8 cellular contexts compared by ENCODE assay signal in the genomic region with DNA sequence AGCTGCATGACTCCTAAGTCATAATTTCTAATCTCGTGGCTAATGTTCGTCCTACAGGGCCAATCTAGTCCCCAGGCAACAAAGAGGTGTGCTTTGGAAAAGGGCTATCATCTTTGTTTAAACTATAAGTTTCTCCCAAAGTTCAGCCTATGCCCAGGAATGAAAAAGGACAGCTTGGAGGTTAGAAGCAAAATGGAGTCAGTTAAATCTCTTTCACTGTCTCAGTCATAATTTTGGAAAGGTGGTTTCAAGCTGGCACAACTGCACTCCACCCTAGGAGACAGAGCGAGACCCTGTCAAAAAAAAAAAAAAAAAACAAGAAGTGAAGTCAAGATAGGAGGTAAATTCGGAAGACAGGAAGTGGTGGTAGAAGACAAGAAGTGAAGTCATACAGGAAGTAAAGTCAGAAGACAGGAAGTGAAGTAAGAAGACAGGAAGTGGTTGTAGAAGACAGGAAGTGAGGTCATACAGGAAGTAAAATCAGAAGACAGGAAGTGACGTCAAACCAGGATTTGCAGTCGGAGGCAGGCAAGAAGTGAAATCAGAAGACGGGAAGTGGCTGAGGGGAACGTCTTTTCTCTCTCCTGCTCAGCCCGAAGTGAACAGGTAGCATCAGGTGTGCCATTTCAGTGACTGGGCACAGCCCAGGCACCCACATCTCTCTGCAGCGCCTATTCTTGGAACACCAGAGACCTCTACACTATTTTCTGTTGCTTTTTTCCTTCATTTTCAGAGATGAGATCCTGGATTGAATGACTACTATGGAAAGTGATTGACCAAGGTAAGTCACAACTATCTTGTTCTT. TPM values are rescaled to one million over a fixed set of nuclear protein-coding genes. Genes with fewer than 3 reads are reported as not detected.
DNase-seq lines count a peak whose midpoint lies in the region; ATAC-seq and TF ChIP-seq lines count a peak whose summit lies in the region.

No MANE protein-coding gene starts in this region.

- no peak for TF ChIP-seq RAD21 in SK-N-SH (IDR thresholded peaks at IDR 0.05; ENCODE audit: low read length)

- DNase-seq in KBM-7 (peak; percentile 99), SK-N-SH (peak; percentile 46), NCI-H1436 treated with DMSO at 0.1 percent for 48 hours (lab: John Stamatoyannopoulos, UW) (no peak)
- DNase-seq in stimulated activated CD4-positive, alpha-beta T cell treated with anti-CD3 and anti-CD28 coated beads, Interleukin-2, amount 100 ng/mL, for 24 hours = peak; percentile 28 to 33

- H4K20me1 ChIP-seq in SK-N-SH (ENCODE audit: insufficient read depth) = no peaks in the 10 kb centered on the region

- H3K4me1 Mint-ChIP-seq in activated naive CD8-positive, alpha-beta T cell (ENCODE audit: low read depth) = peaks cover 30% of the 10 kb centered on the region

- CTCF ChIA-PET in SK-N-SH (lab: Yijun Ruan, JAX) = no interaction called here

- H3K4me3 ChIP-seq in SK-N-SH (ENCODE audit: low read depth in 2 of 2, low read length in 1 of 2) = peak overlapping the region; percentile 55 to 79
- H3K4me3 ChIP-seq in iPS-20b (ENCODE audit: low read length) = peak overlapping the region; percentile 53

- peaks cover 28% of the 10 kb centered on the region for H3K9me3 Mint-ChIP-seq in activated naive CD8-positive, alpha-beta T cell (ENCODE audit: low read depth)

- H3K9me2 ChIP-seq in SK-N-SH = no peaks in the 10 kb centered on the region

- H3K4me1 ChIP-seq in SK-N-SH (ENCODE audit: control insufficient read depth in 1 of 2, insufficient read depth in 2 of 2, low read depth in 1 of 2, low read length in 1 of 2) (no peaks in the 10 kb centered on the region), iPS-20b (ENCODE audit: insufficient read depth, low read length) (no peaks in the 10 kb centered on the region; the same call in 1 of the 2 replicates)

- H3K36me3 ChIP-seq in SK-N-SH (replicated peaks in 1 of 2; ENCODE audit: control insufficient read depth in 1 of 2, insufficient read depth in 2 of 2, low read length in 1 of 2) (no peaks in the 10 kb centered on the region), iPS-20b (ENCODE audit: insufficient read depth, low read depth, low read length) (no peaks in the 10 kb centered on the region)

- 9% methylated on average over 10 of the region's 10 CpGs for WGBS in SK-N-SH (ENCODE audit: low lambda C conversion rate)

- H3K36me3 Mint-ChIP-seq in activated naive CD8-positive, alpha-beta T cell = peaks cover 43% of the 10 kb centered on the region

- H3K9me3 ChIP-seq in SK-N-SH = 0 out of 2 replicates have a peak, but pooled peaks cover 7% of the 10 kb centered on the region
- peaks cover 11% of the 10 kb centered on the region for H3K9me3 ChIP-seq in iPS-20b (ENCODE audit: insufficient read depth, low read depth, low read length)

- POLR2A ChIA-PET in SK-N-SH (lab: Yijun Ruan, JAX) = no interaction called here

- H3K27me3 ChIP-seq in SK-N-SH (ENCODE audit: insufficient read depth) = peaks cover 40% of the 10 kb centered on the region
- peaks cover 12% of the 10 kb centered on the region for H3K27me3 ChIP-seq in iPS-20b (ENCODE audit: insufficient read depth, low read length)

- in situ Hi-C loops in KBM-7 (cut with MboI; ENCODE audit: low pct_unique_long_range_greater_than_20kb, low sequenced_read_pairs) = no loop called here

- H3K4me2 ChIP-seq in SK-N-SH = peak overlapping the region; percentile 71; the same call in 1 of the 2 replicates

- H3K79me2 ChIP-seq in SK-N-SH (ENCODE audit: insufficient read depth) = peaks cover 16% of the 10 kb centered on the region; the same call in 1 of the 2 replicates

- H3K9ac ChIP-seq in SK-N-SH = peak overlapping the region; percentile 39; the same call in 1 of the 2 replicates
- no peak overlapping the region for H3K9ac ChIP-seq in iPS-20b (ENCODE audit: low read depth, low read length)

- H3K4me3 Mint-ChIP-seq in activated naive CD8-positive, alpha-beta T cell = peak overlapping the region; percentile 76

- TF ChIP-seq CTCF in SK-N-SH (IDR thresholded peaks at IDR 0.05) = no peak

- H3K27ac ChIP-seq in SK-N-SH (ENCODE audit: low read depth in 2 of 2, low read length in 1 of 2) = peak overlapping the region in 1 of 2 experiments; percentile 77; a peak in 2 of 4 replicates
- no peak overlapping the region for H3K27ac ChIP-seq in iPS-20b (ENCODE audit: low read length)

- ATAC-seq in GM18907 (IDR thresholded peaks at IDR 0.05; ENCODE audit: unreplicated experiment) = peak; percentile 89
- no peak for ATAC-seq in HG03442 (IDR thresholded peaks at IDR 0.05; ENCODE audit: unreplicated experiment)

- peak overlapping the region; percentile 99 for H2AFZ ChIP-seq in SK-N-SH (ENCODE audit: low read depth)

- H3K27me3 Mint-ChIP-seq in activated naive CD8-positive, alpha-beta T cell = peaks cover 6% of the 10 kb centered on the region

- peaks cover 5% of the 10 kb centered on the region for H3F3A ChIP-seq in SK-N-SH (replicated peaks; ENCODE audit: insufficient read depth)

- no peak for TF ChIP-seq EP300 in SK-N-SH (IDR thresholded peaks at IDR 0.05; ENCODE audit: borderline replicate concordance in 1 of 2, low read depth in 1 of 2, low read length in 1 of 2)

- peak overlapping the region; percentile 79 for H3K27ac Mint-ChIP-seq in activated naive CD8-positive, alpha-beta T cell

TF ChIP-seq in SK-N-SH, 30 proteins besides CTCF, POLR2A, EP300 and RAD21:
- TF ChIP-seq GABPA (IDR thresholded peaks at IDR 0.05; ENCODE audit: low read depth) = peak; percentile 96
- peak; percentile 72 for TF ChIP-seq POLR2AphosphoS5 (IDR thresholded peaks at IDR 0.05; ENCODE audit: low read depth, low read length)
- TF ChIP-seq ELF1 (IDR thresholded peaks at IDR 0.05) = peak; percentile 85
- TF ChIP-seq FOSL2 (IDR thresholded peaks at IDR 0.05; ENCODE audit: borderline replicate concordance, low read depth) = no peak

RNA-seq across cellular contexts. Expression of gene GP6, which starts 32.2 kb away (rescaled TPM):
- polyA plus RNA-seq in SK-N-SH (2012; rRNA removed) = 0.12 and 0.24 TPM in 2 replicates
- 0.05 and 0.07 TPM in 2 replicates for polyA plus RNA-seq in SK-N-SH (2012; cell fraction: cytosol; rRNA removed)
- 0.55 and 1.4 TPM in 2 replicates for polyA plus RNA-seq in SK-N-SH (2012; cell fraction: nucleus; rRNA removed)

RNA-seq across cellular contexts. Expression of gene NLRP2, which starts 39.7 kb away (rescaled TPM):
- 0.08 and 0.15 TPM in 2 replicates for polyA plus RNA-seq in SK-N-SH (2012; rRNA removed)
- polyA plus RNA-seq in SK-N-SH (2012; cell fraction: cytosol; rRNA removed) = 0.05 and 0.26 TPM in 2 replicates
- polyA plus RNA-seq in SK-N-SH (2012; cell fraction: nucleus; rRNA removed) = 0.19 and 0.23 TPM in 2 replicates

RNA-seq across cellular contexts. Expression of gene RDH13, which starts 57.1 kb away (rescaled TPM):
- 8.9 and 9.6 TPM in 2 replicates for polyA plus RNA-seq in SK-N-SH (2012; rRNA removed)
- polyA plus RNA-seq in SK-N-SH (2012; cell fraction: cytosol; rRNA removed) = 3.9 and 5.9 TPM in 2 replicates
- polyA plus RNA-seq in SK-N-SH (2012; cell fraction: nucleus; rRNA removed) = 26.8 TPM in 2 replicates

RNA-seq across cellular contexts. Expression of gene NLRP7, which starts 58.6 kb away (rescaled TPM):
- polyA plus RNA-seq in SK-N-SH (2012; rRNA removed) = not detected in 2 replicates
- not detected in 2 replicates for polyA plus RNA-seq in SK-N-SH (2012; cell fraction: cytosol; rRNA removed)
- not detected in 2 replicates for polyA plus RNA-seq in SK-N-SH (2012; cell fraction: nucleus; rRNA removed)
